Comparison of ENCODE assay signal across 9 cellular contexts in genomic region chr21:26124421-26124833, GRCh38. TPM values are rescaled to one million over a fixed set of nuclear protein-coding genes. Genes with fewer than 3 reads are reported as not detected.
DNase-seq lines count a peak whose midpoint lies in the region; ATAC-seq and TF ChIP-seq lines count a peak whose summit lies in the region.
"Had no signal": no experiment of that assay in that cellular context is flagged by ENCODE, and none has a peak within 500 bp of the region (broad histone marks: within the 10 kb centered on the region; RNA-seq: fewer than 3 reads in every experiment).

No MANE protein-coding gene starts in this region.

- CTCF ChIA-PET in CD8-positive, alpha-beta memory T cell (lab: Charles Lee), result no interaction called here

- POLR2A ChIA-PET in CD8-positive, alpha-beta memory T cell (lab: Charles Lee), result no interaction called here

- H3K27me3 Mint-ChIP-seq in CD8-positive, alpha-beta memory T cell, result peaks cover 3 to 8% of the 10 kb centered on the region in 2 donors

- in situ Hi-C loops in gastrocnemius medialis (cut with MboI; ENCODE audit: low sequenced_read_pairs in 4 of 4), result no loop called here

- H3K27ac ChIP-seq in left ventricle myocardium inferior (replicated peaks), result peak overlapping the region; percentile 69
- peak overlapping the region; percentile 16 to 45 (median 26) for H3K27ac ChIP-seq in gastrocnemius medialis
- no peak overlapping the region for H3K27ac ChIP-seq in CD8-positive, alpha-beta memory T cell (ENCODE audit: low read depth, low read length)
- H3K27ac ChIP-seq: vagina had no signal

- H3K36me3 Mint-ChIP-seq in CD8-positive, alpha-beta memory T cell, result peaks cover 0 to 2% (median 0%) of the 10 kb centered on the region in 3 donors

- no peak for TF ChIP-seq POLR2A in gastrocnemius medialis (IDR thresholded peaks at IDR 0.05)

- no peak overlapping the region for H3K4me3 Mint-ChIP-seq in CD8-positive, alpha-beta memory T cell

- H3K9me3 Mint-ChIP-seq in CD8-positive, alpha-beta memory T cell, result no peaks in the 10 kb centered on the region

- no peak overlapping the region for H3K27ac Mint-ChIP-seq in CD8-positive, alpha-beta memory T cell

- no peaks in the 10 kb centered on the region for H3K27me3 ChIP-seq in left ventricle myocardium inferior (ENCODE audit: low read depth)
- H3K27me3 ChIP-seq in gastrocnemius medialis, result no peaks in the 10 kb centered on the region
- no peaks in the 10 kb centered on the region for H3K27me3 ChIP-seq in CD8-positive, alpha-beta memory T cell (ENCODE audit: insufficient read depth, low read length, poor library complexity, severe bottlenecking)
- H3K27me3 ChIP-seq: vagina had no signal

- intact Hi-C loops in left ventricle myocardium inferior (cut with micrococcal nuclease), result no loop called here
- intact Hi-C loops in gastrocnemius medialis (cut with DNase I; ENCODE audit: low total_unique reads), result no loop called here

- H3K4me1 Mint-ChIP-seq in CD8-positive, alpha-beta memory T cell, result no peaks in the 10 kb centered on the region

- H3K9me3 ChIP-seq in left ventricle myocardium inferior (replicated peaks) (no peaks in the 10 kb centered on the region), gastrocnemius medialis (no peaks in the 10 kb centered on the region)
- no peaks in the 10 kb centered on the region for H3K9me3 ChIP-seq in CD8-positive, alpha-beta memory T cell (ENCODE audit: low read length)
- H3K9me3 ChIP-seq: vagina had no signal

- H3K4me1 ChIP-seq in left ventricle myocardium inferior, result peaks cover 74% of the 10 kb centered on the region
- H3K4me1 ChIP-seq in gastrocnemius medialis, result peaks cover 33 to 41% of the 10 kb centered on the region in 2 donors
- H3K4me1 ChIP-seq in CD8-positive, alpha-beta memory T cell (ENCODE audit: insufficient read depth, low read length), result no peaks in the 10 kb centered on the region

- ATAC-seq in gastrocnemius medialis, result peak in 1 of 2 donors; percentile 58
- no peak for ATAC-seq in HG03442 (IDR thresholded peaks at IDR 0.05; ENCODE audit: unreplicated experiment)
- ATAC-seq in GM18867 (IDR thresholded peaks at IDR 0.05; ENCODE audit: unreplicated experiment), result no peak

- H3K4me3 ChIP-seq in left ventricle myocardium inferior, result peak overlapping the region; percentile 22
- H3K4me3 ChIP-seq in gastrocnemius medialis, result no peak overlapping the region
- no peak overlapping the region for H3K4me3 ChIP-seq in CD8-positive, alpha-beta memory T cell (ENCODE audit: low read length)
- H3K4me3 ChIP-seq: vagina had no signal

- H3K36me3 ChIP-seq in left ventricle myocardium inferior, result no peaks in the 10 kb centered on the region
- H3K36me3 ChIP-seq in gastrocnemius medialis, result no peaks in the 10 kb centered on the region
- H3K36me3 ChIP-seq in CD8-positive, alpha-beta memory T cell (ENCODE audit: insufficient read depth, low read length), result no peaks in the 10 kb centered on the region
- H3K36me3 ChIP-seq: vagina had no signal

- TF ChIP-seq CTCF in left ventricle myocardium inferior (IDR thresholded peaks at IDR 0.05; ENCODE audit: borderline replicate concordance) (no peak), gastrocnemius medialis (IDR thresholded peaks at IDR 0.05 in 4 of 5, conservative IDR thresholded peaks at IDR 0.05 in 1 of 5) (no peak)

- peak; percentile 66 for DNase-seq in LHCN-M2 (ENCODE audit: low read depth)
- peak; percentile 56 for DNase-seq in astrocyte of the hippocampus (ENCODE audit: low read depth, low spot score)
- no peak for DNase-seq in left ventricle myocardium inferior
- DNase-seq in gastrocnemius medialis, result no peak
- no peak for DNase-seq in 8988T
- no peak for DNase-seq in CD8-positive, alpha-beta memory T cell

RNA-seq across cellular contexts. Expression of gene APP, which starts 46.1 kb away (rescaled TPM):
- 266 and 329 TPM in 2 replicates for total RNA-seq in LHCN-M2 (2014; rRNA removed)
- 313 TPM for polyA plus RNA-seq in LHCN-M2 (2012)
- total RNA-seq in left ventricle myocardium inferior, result 332 TPM
- total RNA-seq in gastrocnemius medialis, result 10 to 100 TPM; 45.8 to 73.2 (median 70.1) TPM
- total RNA-seq in CD8-positive, alpha-beta memory T cell, result 10 to 100 TPM; 15.2 to 15.3 TPM
- polyA plus RNA-seq in CD8-positive, alpha-beta memory T cell, result 5.3 TPM

Comparison
In these comparisons a context has a peak if more than half of its experiments do, and no peak if none do; other contexts are left out.
1. DNase-seq: peak in LHCN-M2 (single experiment) and astrocyte of the hippocampus (single experiment); none in left ventricle myocardium inferior (single experiment), gastrocnemius medialis (0 of 2), 8988T (single experiment) and CD8-positive, alpha-beta memory T cell (0 of 5).